In genomic region chr7:65770473-65771163, GRCh38 we compare ENCODE assay signal across 8 cellular contexts.
DNase-seq lines count a peak whose midpoint lies in the region; TF ChIP-seq lines count a peak whose summit lies in the region.
"Not testable (repeated sequence)": the region's sequence is repeated elsewhere in the genome, so short reads cannot be mapped to it uniquely, and the experiment has no call there.

No MANE protein-coding gene starts in this region.

- not testable (repeated sequence) for H3K9me3 Mint-ChIP-seq in neural crest cell

- DNase-seq in GF-D8 (lab: John Stamatoyannopoulos, UW) (peak; percentile 84), HAP-1 (ENCODE audit: low spot score in 2 of 2) (peak; percentile 57 to 94), MG63 (peak; percentile 89), SHP77 (lab: John Stamatoyannopoulos, UW) (peak; percentile 87 to 89), activated gamma-delta T cell (lab: John Stamatoyannopoulos, UW) (peak; percentile 89), fibroblast of the conjunctiva (ENCODE audit: low read depth) (peak; percentile 90), neural crest cell (ENCODE audit: low read depth, low spot score) (peak; percentile 91), stomach (peak; percentile 98)

- H3K4me3 ChIP-seq in HAP-1 (peak overlapping the region; percentile 81), MG63 (peak overlapping the region; percentile 57), stomach (peak overlapping the region; percentile 70 to 81 (median 74))

- H3K27me3 Mint-ChIP-seq in neural crest cell (ENCODE audit: low read depth) = not testable (repeated sequence)

- peak; percentile 29 for TF ChIP-seq CTCF in neural crest cell (conservative IDR thresholded peaks at IDR 0.05)
- not testable (repeated sequence) for TF ChIP-seq CTCF in stomach (IDR thresholded peaks at IDR 0.05)

- TF ChIP-seq EP300 in stomach (IDR thresholded peaks at IDR 0.05) = not testable (repeated sequence)

- peak overlapping the region; percentile 90 to 94 (median 92) for H3K27ac ChIP-seq in stomach

- not testable (repeated sequence) for H3K36me3 ChIP-seq in HAP-1 (replicated peaks); MG63; stomach

- in situ Hi-C loops in HAP-1 (cut with MboI; ENCODE audit: low sequenced_read_pairs) = not testable (repeated sequence)

- 1 to 4% (median 2%) methylated on average over 11 to 43 of the region's 43 CpGs for WGBS in stomach, 5 donors

- TF ChIP-seq POLR2A in stomach (IDR thresholded peaks at IDR 0.05) = peak in 1 of 4 donors; percentile 47

- H3K36me3 Mint-ChIP-seq in neural crest cell (ENCODE audit: low read depth) = not testable (repeated sequence)

- H3K27me3 ChIP-seq in HAP-1 (ENCODE audit: low read depth); MG63; stomach: not testable (repeated sequence)

- peak overlapping the region; percentile 94 for H3K4me3 Mint-ChIP-seq in neural crest cell

- intact Hi-C loops in stomach (cut with DNase I; ENCODE audit: low total_unique reads) = not testable (repeated sequence)

- H3K9me3 ChIP-seq in HAP-1, MG63, stomach: not testable (repeated sequence)

- H3K4me1 Mint-ChIP-seq in neural crest cell = not testable (repeated sequence)

- H3K4me1 ChIP-seq in HAP-1 = not testable (repeated sequence)
- peaks cover 4 to 14% (median 11%) of the 10 kb centered on the region in 4 donors for H3K4me1 ChIP-seq in stomach

- peak overlapping the region; percentile 84 for H3K27ac Mint-ChIP-seq in neural crest cell (ENCODE audit: unreplicated experiment)

Comparison
In these comparisons a context has a peak if more than half of its experiments do, and no peak if none do; other contexts are left out.
1. Peak in every context shown above with its lines: DNase-seq, H3K4me3 ChIP-seq and H3K27ac ChIP-seq.